1 cellular context compared by ENCODE assay signal in the genomic region with DNA sequence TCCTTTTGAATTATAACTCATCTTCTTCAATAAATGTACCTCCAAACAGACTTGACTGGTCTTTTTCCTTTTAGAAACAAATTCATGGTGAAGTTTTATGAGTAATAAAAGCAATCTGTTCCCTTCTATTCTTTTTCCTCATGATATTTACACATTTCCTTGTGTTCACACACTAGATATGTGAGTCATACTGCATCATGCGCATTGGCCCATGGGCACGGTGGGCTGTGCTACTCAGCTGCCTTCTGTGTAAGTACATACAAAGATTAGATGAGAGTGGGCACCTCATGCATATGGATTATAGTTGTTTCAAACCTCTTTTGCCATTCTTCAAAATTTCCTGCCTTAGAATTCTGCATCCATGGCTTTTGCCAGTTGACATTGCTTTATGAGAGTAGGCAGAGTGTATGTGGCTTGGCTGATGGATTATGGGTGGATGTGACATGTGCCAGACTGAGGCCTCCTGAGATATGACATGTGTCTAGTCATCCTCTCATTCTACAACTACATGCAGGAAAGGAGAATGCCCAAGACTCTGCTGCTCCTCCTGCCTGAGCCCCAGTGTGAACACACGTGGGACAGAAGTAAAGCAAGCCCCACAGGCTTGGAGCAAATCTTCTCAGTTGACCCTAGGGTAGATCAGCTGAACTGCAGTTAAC.
TF ChIP-seq lines count a peak whose summit lies in the region.

No MANE protein-coding gene starts in this region.

TF ChIP-seq in IMR-90, 13 proteins besides CTCF, POLR2A, EP300 and RAD21:
- TF ChIP-seq, protein P1, sequence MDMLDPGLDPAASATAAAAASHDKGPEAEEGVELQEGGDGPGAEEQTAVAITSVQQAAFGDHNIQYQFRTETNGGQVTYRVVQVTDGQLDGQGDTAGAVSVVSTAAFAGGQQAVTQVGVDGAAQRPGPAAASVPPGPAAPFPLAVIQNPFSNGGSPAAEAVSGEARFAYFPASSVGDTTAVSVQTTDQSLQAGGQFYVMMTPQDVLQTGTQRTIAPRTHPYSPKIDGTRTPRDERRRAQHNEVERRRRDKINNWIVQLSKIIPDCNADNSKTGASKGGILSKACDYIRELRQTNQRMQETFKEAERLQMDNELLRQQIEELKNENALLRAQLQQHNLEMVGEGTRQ (IDR thresholded peaks at IDR 0.05; ENCODE audit: low read depth, low read length): no peak
- TF ChIP-seq SMC3 (IDR thresholded peaks at IDR 0.05; ENCODE audit: low read depth, low read length) (no peak), NFE2L2 (IDR thresholded peaks at IDR 0.05; ENCODE audit: low read depth, low read length) (no peak), CEBPB (IDR thresholded peaks at IDR 0.05; ENCODE audit: low read depth, low read length) (no peak), MAZ (IDR thresholded peaks at IDR 0.05; ENCODE audit: borderline replicate concordance, low read depth, low read length) (no peak), MXI1 (IDR thresholded peaks at IDR 0.05; ENCODE audit: borderline replicate concordance, low read depth, low read length) (no peak), FOS (IDR thresholded peaks at IDR 0.05; ENCODE audit: low read depth, low read length) (no peak), BHLHE40 (IDR thresholded peaks at IDR 0.05; ENCODE audit: low read depth, low read length) (no peak), RFX5 (IDR thresholded peaks at IDR 0.05; ENCODE audit: low read depth, low read length) (no peak), RCOR1 (IDR thresholded peaks at IDR 0.05; ENCODE audit: insufficient replicate concordance, low read length) (no peak), CHD1 (IDR thresholded peaks at IDR 0.05; ENCODE audit: low read depth, low read length) (no peak), MAFK (IDR thresholded peaks at IDR 0.05; ENCODE audit: low read depth, low read length) (no peak)
- TF ChIP-seq, protein P2, sequence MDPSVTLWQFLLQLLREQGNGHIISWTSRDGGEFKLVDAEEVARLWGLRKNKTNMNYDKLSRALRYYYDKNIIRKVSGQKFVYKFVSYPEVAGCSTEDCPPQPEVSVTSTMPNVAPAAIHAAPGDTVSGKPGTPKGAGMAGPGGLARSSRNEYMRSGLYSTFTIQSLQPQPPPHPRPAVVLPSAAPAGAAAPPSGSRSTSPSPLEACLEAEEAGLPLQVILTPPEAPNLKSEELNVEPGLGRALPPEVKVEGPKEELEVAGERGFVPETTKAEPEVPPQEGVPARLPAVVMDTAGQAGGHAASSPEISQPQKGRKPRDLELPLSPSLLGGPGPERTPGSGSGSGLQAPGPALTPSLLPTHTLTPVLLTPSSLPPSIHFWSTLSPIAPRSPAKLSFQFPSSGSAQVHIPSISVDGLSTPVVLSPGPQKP (IDR thresholded peaks at IDR 0.05; ENCODE audit: borderline replicate concordance, low read depth, low read length): no peak
TF ChIP-seq in IMR-90: peak in this region for 0.
